7 cellular contexts compared by ENCODE assay signal in the genomic region with DNA sequence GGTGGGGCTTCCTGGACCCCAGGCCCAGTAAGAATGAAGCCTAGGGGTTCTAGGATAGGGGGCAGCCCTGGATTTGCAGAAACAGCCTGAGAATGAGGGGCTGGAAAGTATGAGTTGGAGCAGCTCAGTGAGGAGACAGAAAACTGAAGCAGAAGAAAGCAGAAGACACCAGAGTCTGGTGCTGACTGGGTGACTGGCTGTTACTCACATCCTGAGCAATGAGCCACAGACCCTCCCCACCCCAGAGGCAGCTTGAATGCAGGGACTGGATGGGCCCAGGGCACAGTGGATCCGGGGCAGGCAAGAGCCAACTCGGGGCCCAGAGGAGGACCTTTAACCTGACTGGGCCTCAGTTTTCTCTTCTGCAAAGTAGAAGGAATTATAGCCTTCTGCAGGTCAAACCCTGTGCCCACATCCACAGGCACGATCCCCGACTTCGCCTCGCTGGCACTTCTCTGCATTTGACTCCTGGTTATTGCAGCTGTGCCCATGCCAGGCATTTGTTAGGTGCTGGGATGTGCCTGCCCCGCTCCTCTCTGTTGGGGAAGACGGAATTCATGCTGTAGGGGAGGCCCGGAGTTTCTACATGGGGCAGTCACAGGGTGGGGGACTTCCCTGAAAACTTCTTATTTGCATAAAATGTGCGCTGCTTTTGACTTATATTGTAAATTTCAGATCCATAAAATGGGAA. TPM values are rescaled to one million over a fixed set of nuclear protein-coding genes. Genes with fewer than 3 reads are reported as not detected.
DNase-seq lines count a peak whose midpoint lies in the region; ATAC-seq and TF ChIP-seq lines count a peak whose summit lies in the region.

No MANE protein-coding gene starts in this region.

- intact Hi-C loops in left cardiac atrium (cut with DNase I) = no loop called here

- peak overlapping the region; percentile 79 for H3K4me2 ChIP-seq in osteoblast (ENCODE audit: insufficient read depth, low read length)

- H3K79me2 ChIP-seq in osteoblast (ENCODE audit: insufficient read depth, low read length) = peaks cover 14% of the 10 kb centered on the region

- H3K36me3 ChIP-seq in SJSA1 = peaks cover 7% of the 10 kb centered on the region; the same call in 1 of the 2 replicates
- no peaks in the 10 kb centered on the region for H3K36me3 ChIP-seq in osteoblast (ENCODE audit: insufficient read depth, low read length)

- H3K4me3 ChIP-seq in SJSA1 (no peak overlapping the region), osteoblast (ENCODE audit: insufficient read depth, low read length) (peak overlapping the region; percentile 39)

- H3K4me1 ChIP-seq in SJSA1 (replicated peaks) = peaks cover 47% of the 10 kb centered on the region
- peaks cover 41% of the 10 kb centered on the region for H3K4me1 ChIP-seq in osteoblast (ENCODE audit: insufficient read depth, low read length)

- H3K9me3 ChIP-seq in SJSA1 (replicated peaks) = no peaks in the 10 kb centered on the region
- H3K9me3 ChIP-seq in osteoblast (ENCODE audit: low read depth, low read length) = no peaks in the 10 kb centered on the region

- no peak for TF ChIP-seq CTCF in osteoblast (IDR thresholded peaks at IDR 0.05; ENCODE audit: extremely low read depth, low read depth, low read length)

- H2AFZ ChIP-seq in osteoblast (ENCODE audit: low read length) = peak overlapping the region; percentile 46

- DNase-seq in HCEC 1CT = peak; percentile 70
- DNase-seq in SJSA1 (ENCODE audit: low read depth in 1 of 2, low spot score in 2 of 2) = peak in 1 of 2 experiments; percentile 60
- DNase-seq in osteoblast (ENCODE audit: insufficient read length, low spot score, missing footprints) = peak; percentile 95
- no peak for DNase-seq in left cardiac atrium
- DNase-seq in NCI-H510A (lab: John Stamatoyannopoulos, UW) = no peak

- peaks cover 5% of the 10 kb centered on the region for H4K20me1 ChIP-seq in osteoblast (ENCODE audit: insufficient read depth, low read length)

- H3K27me3 ChIP-seq in SJSA1 (replicated peaks) (no peaks in the 10 kb centered on the region), osteoblast (ENCODE audit: insufficient read depth, low read length) (no peaks in the 10 kb centered on the region)

- ATAC-seq in GM18517 (IDR thresholded peaks at IDR 0.05; ENCODE audit: unreplicated experiment) (peak; percentile 62), left cardiac atrium (no peak), HG03045 (IDR thresholded peaks at IDR 0.05; ENCODE audit: unreplicated experiment) (no peak)

- H3K27ac ChIP-seq in SJSA1 (peak overlapping the region; percentile 45), osteoblast (ENCODE audit: low read depth, low read length) (peak overlapping the region; percentile 95)

RNA-seq across cellular contexts. Expression of a gene that starts 8.5 kb away (rescaled TPM):
- 19.3 and 33.2 TPM in 2 replicates for total RNA-seq in SJSA1 (2014; rRNA removed; shearing (Covaris generic))
- 27.4 and 40.9 TPM in 2 replicates for total RNA-seq in osteoblast
- 10 to 100 TPM in 1 of 2 donors, 1 to 10 TPM in 1; 7.7 to 11.2 TPM for total RNA-seq in left cardiac atrium

Comparison
In these comparisons a context has a peak if more than half of its experiments do, and no peak if none do; other contexts are left out.
1. DNase-seq: peak in HCEC 1CT (single experiment) and osteoblast (single experiment); none in left cardiac atrium (single experiment) and NCI-H510A (single experiment).